In genomic region chr2:182745061-182745460, GRCh38 we compare ENCODE assay signal across 19 cellular contexts.
"Had no signal": no experiment of that assay in that cellular context is flagged by ENCODE, and none has a peak within 500 bp of the region (broad histone marks: within the 10 kb centered on the region; RNA-seq: fewer than 3 reads in every experiment).

No MANE protein-coding gene starts in this region.

- DNase-seq: Karpas-422, KG1, MM.1S, NCI-H1092 treated with DMSO at 0.1 percent for 48 hours, NCI-H1436, NCI-H187, NCI-H2029, NCI-H2081 treated with DMSO at 0.1 percent for 48 hours, NCI-H2171, NCI-H226, NCI-H446, NCI-H510A, NCI-H524 treated with DMSO at 0.1 percent for 48 hours, NCI-H69, NCI-H774, Right ventricle myocardium superior, RPMI8226, SJCRH30 had no signal

- H3K4me3 ChIP-seq: SJCRH30 had no signal

- ATAC-seq: SK-N-SH treated with all-trans-retinoic acid at 6 μM for 48 hours had no signal
